11 cellular contexts compared by ENCODE assay signal in genomic region chr17:47278561-47278960, GRCh38. TPM values are rescaled to one million over a fixed set of nuclear protein-coding genes. Genes with fewer than 3 reads are reported as not detected.
DNase-seq lines count a peak whose midpoint lies in the region; ATAC-seq and TF ChIP-seq lines count a peak whose summit lies in the region.
"Had no signal": no experiment of that assay in that cellular context is flagged by ENCODE, and none has a peak within 500 bp of the region (broad histone marks: within the 10 kb centered on the region; RNA-seq: fewer than 3 reads in every experiment).

No MANE protein-coding gene starts in this region.

- peak overlapping the region; percentile 59 for H3K4me2 ChIP-seq in smooth muscle cell

- peak overlapping the region; percentile 52 for H3K9ac ChIP-seq in smooth muscle cell (ENCODE audit: low read depth)

- H4K20me1 ChIP-seq in smooth muscle cell (ENCODE audit: low read depth) = no peaks in the 10 kb centered on the region

- 93% methylated on average over 4 of the region's 4 CpGs for WGBS in smooth muscle cell (ENCODE audit: low lambda C conversion rate)

- peaks cover 32% of the 10 kb centered on the region for H3K4me1 ChIP-seq in smooth muscle cell (ENCODE audit: low read depth)

- peak; percentile 13 for ATAC-seq in GM18909 (IDR thresholded peaks at IDR 0.05; ENCODE audit: poor library complexity, unreplicated experiment)
- no peak for ATAC-seq in HG03175 (IDR thresholded peaks at IDR 0.05; ENCODE audit: unreplicated experiment)
- ATAC-seq: activated CD8-positive, alpha-beta T cell treated with anti-CD3 and anti-CD28 coated beads for 36 hours had no signal

- no peaks in the 10 kb centered on the region for H3K9me3 ChIP-seq in smooth muscle cell (replicated peaks; ENCODE audit: low read depth)

- DNase-seq in RPMI8226 (peak; percentile 42), glomerular visceral epithelial cell (ENCODE audit: extremely low spot score) (peak; percentile 39), smooth muscle cell (lab: John Stamatoyannopoulos, UW; ENCODE audit: unreplicated experiment) (no peak), NCI-H1417 treated with DMSO at 0.1 percent for 48 hours (lab: John Stamatoyannopoulos, UW) (no peak), GM19238 (ENCODE audit: insufficient read length, low spot score) (no peak)
- no peak for DNase-seq in NK-92 treated with Interleukin-12 subunit alpha and Interleukin-12 subunit beta, amount 100 ng/mL, for 24 hours (lab: John Stamatoyannopoulos, UW)
- DNase-seq: activated CD8-positive, alpha-beta T cell treated with anti-CD3 and anti-CD28 coated beads for 36 hours; CD4-positive, alpha-beta T cell; NCI-H2029 treated with DMSO at 0.1 percent for 48 hours had no signal

- H3F3A ChIP-seq in smooth muscle cell (ENCODE audit: low read depth) = peaks cover 19% of the 10 kb centered on the region

- H3K79me2 ChIP-seq in smooth muscle cell (ENCODE audit: low read depth) = no peaks in the 10 kb centered on the region

- H3K36me3 ChIP-seq in smooth muscle cell (ENCODE audit: low read depth) = no peaks in the 10 kb centered on the region

- no peak for TF ChIP-seq CTCF in smooth muscle cell (IDR thresholded peaks at IDR 0.05; ENCODE audit: borderline replicate concordance, insufficient read depth, poor library complexity, severe bottlenecking)

- peak overlapping the region; percentile 96 for H3K27ac ChIP-seq in smooth muscle cell (ENCODE audit: low read depth)

- no peak overlapping the region for H3K4me3 ChIP-seq in smooth muscle cell

- H2AFZ ChIP-seq in smooth muscle cell (ENCODE audit: low read depth) = no peak overlapping the region

- no peaks in the 10 kb centered on the region for H3K27me3 ChIP-seq in smooth muscle cell (ENCODE audit: low read depth)

RNA-seq across cellular contexts. Expression of gene ITGB3, which starts 24.9 kb away (rescaled TPM):
- 5.1 and 7.9 TPM in 2 replicates for total RNA-seq in smooth muscle cell
- 3.9 and 5.2 TPM in 2 replicates for polyA plus RNA-seq in smooth muscle cell
- total RNA-seq: activated CD8-positive, alpha-beta T cell treated with anti-CD3 and anti-CD28 coated beads for 36 hours had no signal

RNA-seq across cellular contexts. Expression of gene EFCAB13, which starts 45.2 kb away (rescaled TPM):
- 2.0 and 4.6 TPM in 2 replicates for total RNA-seq in smooth muscle cell
- 1.2 and 3.3 TPM in 2 replicates for polyA plus RNA-seq in smooth muscle cell

Comparison
In these comparisons a context has a peak if more than half of its experiments do, and no peak if none do; other contexts are left out.
1. DNase-seq: peak in RPMI8226 (single experiment) and glomerular visceral epithelial cell (single experiment); none in smooth muscle cell (single experiment), NCI-H1417 treated with DMSO at 0.1 percent for 48 hours (single experiment), GM19238 (single experiment) and NK-92 treated with Interleukin-12 subunit alpha and Interleukin-12 subunit beta, amount 100 ng/mL, for 24 hours (single experiment).